Comparison of ENCODE assay signal across 8 cellular contexts in the genomic region with DNA sequence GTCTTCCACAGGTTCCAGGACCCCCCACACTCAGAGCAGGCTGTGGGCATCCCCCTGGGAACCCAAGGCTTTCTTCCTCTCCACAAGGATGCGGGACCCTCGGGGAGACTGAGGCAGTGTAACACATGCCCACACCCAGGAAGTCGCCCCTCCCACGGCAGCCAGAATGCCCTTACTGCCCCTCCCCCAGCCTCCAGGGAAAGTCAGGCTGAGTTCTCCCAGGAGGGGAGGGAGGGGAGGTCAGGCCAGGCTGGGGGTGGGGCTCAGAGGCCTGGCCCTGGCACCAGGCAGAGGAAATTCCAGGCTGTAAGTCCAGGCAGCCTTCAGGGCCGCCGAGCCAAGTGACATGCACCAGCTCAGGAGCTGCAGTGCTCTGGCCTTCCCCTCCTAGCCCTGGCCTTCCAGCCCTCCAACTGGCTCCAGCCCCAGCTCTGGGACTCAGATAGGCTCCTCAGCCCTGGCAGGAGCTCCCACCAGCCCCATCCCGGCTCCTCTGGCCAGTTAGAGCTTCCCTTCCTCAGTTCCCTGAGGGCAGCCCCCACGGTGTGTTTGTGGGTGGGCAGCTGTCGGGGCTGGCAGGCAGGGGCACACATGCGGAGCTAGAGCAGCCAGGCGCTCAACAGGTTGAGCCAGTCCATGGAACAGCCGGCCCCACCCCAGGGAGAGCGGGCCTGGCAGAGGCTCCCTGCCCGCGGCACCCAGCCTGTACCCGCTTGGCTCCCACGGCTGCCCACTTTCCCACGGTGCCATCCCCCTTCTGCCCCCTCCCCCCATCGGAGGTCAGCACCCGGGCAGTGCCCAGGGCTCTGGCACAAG. TPM values are rescaled to one million over a fixed set of nuclear protein-coding genes. Genes with fewer than 3 reads are reported as not detected.
DNase-seq lines count a peak whose midpoint lies in the region; ATAC-seq, FAIRE-seq and TF ChIP-seq lines count a peak whose summit lies in the region.

No MANE protein-coding gene starts in this region.

- DNase-seq in ELR (ENCODE audit: low read depth) (peak; percentile 60), SJSA1 (ENCODE audit: low read depth in 1 of 2, low spot score in 2 of 2) (peak in 1 of 2 experiments; percentile 59), epithelial cell of prostate (ENCODE audit: low read depth, low spot score) (no peak), NCI-H1930 (lab: John Stamatoyannopoulos, UW) (no peak), GM12892 (ENCODE audit: insufficient read length) (no peak), Karpas-422 (no peak)

- H3K27me3 ChIP-seq in SJSA1 (replicated peaks) (no peaks in the 10 kb centered on the region), mucosa of stomach (ENCODE audit: control insufficient read depth, insufficient read depth, low read length) (no peaks in the 10 kb centered on the region), Karpas-422 (ENCODE audit: low read length) (no peaks in the 10 kb centered on the region)

- no peaks in the 10 kb centered on the region for H3K9me2 ChIP-seq in Karpas-422 (replicated peaks; ENCODE audit: insufficient read depth, low read length)

- H3K36me3 ChIP-seq in SJSA1 (peaks cover 5% of the 10 kb centered on the region; the same call in 1 of the 2 replicates), mucosa of stomach (ENCODE audit: control insufficient read depth, insufficient read depth, low read length) (no peaks in the 10 kb centered on the region), Karpas-422 (ENCODE audit: insufficient read depth, low read length) (no peaks in the 10 kb centered on the region)

- no peaks in the 10 kb centered on the region for H3K9me3 ChIP-seq in SJSA1 (replicated peaks)
- H3K9me3 ChIP-seq in mucosa of stomach (ENCODE audit: control insufficient read depth, low read length), result no peaks in the 10 kb centered on the region
- no peaks in the 10 kb centered on the region for H3K9me3 ChIP-seq in Karpas-422 (ENCODE audit: low read length)

- H3K4me1 ChIP-seq in SJSA1 (replicated peaks) (peaks cover 78% of the 10 kb centered on the region), mucosa of stomach (ENCODE audit: control insufficient read depth, insufficient read depth, low read length) (peaks cover 75% of the 10 kb centered on the region), Karpas-422 (ENCODE audit: low read length) (peaks cover 21% of the 10 kb centered on the region)

- FAIRE-seq in GM12892 (lab: Jason Lieb, UNC), result no peak

- H4K20me1 ChIP-seq in Karpas-422 (ENCODE audit: insufficient read depth, low read depth, low read length), result no peaks in the 10 kb centered on the region

- H3K4me3 ChIP-seq in SJSA1 (peak overlapping the region; percentile 8; the same call in 1 of the 2 replicates), mucosa of stomach (ENCODE audit: low read length) (peak overlapping the region; percentile 74), Karpas-422 (ENCODE audit: low read length) (no peak overlapping the region)

- H3K27ac ChIP-seq in SJSA1 (no peak overlapping the region), epithelial cell of prostate (peak overlapping the region; percentile 100), Karpas-422 (ENCODE audit: low read length) (no peak overlapping the region)

- H3K79me2 ChIP-seq in Karpas-422 (ENCODE audit: low read length), result no peaks in the 10 kb centered on the region

- TF ChIP-seq POLR2A in GM12892 (IDR thresholded peaks at IDR 0.05; ENCODE audit: low read depth, low read length), result no peak

- ATAC-seq in HG03097 (IDR thresholded peaks at IDR 0.05; ENCODE audit: low FRiP score, unreplicated experiment), result no peak

- H2AFZ ChIP-seq in Karpas-422 (ENCODE audit: low read length), result no peak overlapping the region

- H3K9ac ChIP-seq in mucosa of stomach (ENCODE audit: low read length), result peak overlapping the region; percentile 91
- H3K9ac ChIP-seq in Karpas-422 (ENCODE audit: low read length), result no peak overlapping the region

- H3K4me2 ChIP-seq in Karpas-422 (ENCODE audit: low read depth, low read length, poor library complexity, severe bottlenecking), result no peak overlapping the region

RNA-seq across cellular contexts. Expression of gene BCL9L, which starts 3.6 kb away (rescaled TPM):
- 4.0 and 6.8 TPM in 2 replicates for total RNA-seq in SJSA1 (2014; rRNA removed; shearing (Covaris generic))
- polyA plus RNA-seq in GM12892 (2012; ENCODE audit: missing spikeins), result 3.1 TPM
- 0.18 and 0.56 TPM in 2 replicates for total RNA-seq in Karpas-422 (2014; rRNA removed; shearing (Covaris generic); ENCODE audit: low replicate concordance)

RNA-seq across cellular contexts. Expression of gene UPK2, which starts 34.0 kb away (rescaled TPM):
- total RNA-seq in SJSA1 (2014; rRNA removed; shearing (Covaris generic)), result not detected in 2 replicates
- 1.5 TPM for polyA plus RNA-seq in GM12892 (2012; ENCODE audit: missing spikeins)
- not detected in 2 replicates for total RNA-seq in Karpas-422 (2014; rRNA removed; shearing (Covaris generic); ENCODE audit: low replicate concordance)

RNA-seq across cellular contexts. Expression of gene CXCR5, which starts 38.4 kb away (rescaled TPM):
- total RNA-seq in SJSA1 (2014; rRNA removed; shearing (Covaris generic)), result not detected in 2 replicates
- polyA plus RNA-seq in GM12892 (2012; ENCODE audit: missing spikeins), result 2.1 TPM
- 0.71 and 1.2 TPM in 2 replicates for total RNA-seq in Karpas-422 (2014; rRNA removed; shearing (Covaris generic); ENCODE audit: low replicate concordance)

RNA-seq across cellular contexts. Expression of gene FOXR1, which starts 49.4 kb away (rescaled TPM):
- total RNA-seq in SJSA1 (2014; rRNA removed; shearing (Covaris generic)), result not detected in 2 replicates
- not detected for polyA plus RNA-seq in GM12892 (2012; ENCODE audit: missing spikeins)
- total RNA-seq in Karpas-422 (2014; rRNA removed; shearing (Covaris generic); ENCODE audit: low replicate concordance), result not detected in 2 replicates
